8 cellular contexts compared by ENCODE assay signal in the genomic region with DNA sequence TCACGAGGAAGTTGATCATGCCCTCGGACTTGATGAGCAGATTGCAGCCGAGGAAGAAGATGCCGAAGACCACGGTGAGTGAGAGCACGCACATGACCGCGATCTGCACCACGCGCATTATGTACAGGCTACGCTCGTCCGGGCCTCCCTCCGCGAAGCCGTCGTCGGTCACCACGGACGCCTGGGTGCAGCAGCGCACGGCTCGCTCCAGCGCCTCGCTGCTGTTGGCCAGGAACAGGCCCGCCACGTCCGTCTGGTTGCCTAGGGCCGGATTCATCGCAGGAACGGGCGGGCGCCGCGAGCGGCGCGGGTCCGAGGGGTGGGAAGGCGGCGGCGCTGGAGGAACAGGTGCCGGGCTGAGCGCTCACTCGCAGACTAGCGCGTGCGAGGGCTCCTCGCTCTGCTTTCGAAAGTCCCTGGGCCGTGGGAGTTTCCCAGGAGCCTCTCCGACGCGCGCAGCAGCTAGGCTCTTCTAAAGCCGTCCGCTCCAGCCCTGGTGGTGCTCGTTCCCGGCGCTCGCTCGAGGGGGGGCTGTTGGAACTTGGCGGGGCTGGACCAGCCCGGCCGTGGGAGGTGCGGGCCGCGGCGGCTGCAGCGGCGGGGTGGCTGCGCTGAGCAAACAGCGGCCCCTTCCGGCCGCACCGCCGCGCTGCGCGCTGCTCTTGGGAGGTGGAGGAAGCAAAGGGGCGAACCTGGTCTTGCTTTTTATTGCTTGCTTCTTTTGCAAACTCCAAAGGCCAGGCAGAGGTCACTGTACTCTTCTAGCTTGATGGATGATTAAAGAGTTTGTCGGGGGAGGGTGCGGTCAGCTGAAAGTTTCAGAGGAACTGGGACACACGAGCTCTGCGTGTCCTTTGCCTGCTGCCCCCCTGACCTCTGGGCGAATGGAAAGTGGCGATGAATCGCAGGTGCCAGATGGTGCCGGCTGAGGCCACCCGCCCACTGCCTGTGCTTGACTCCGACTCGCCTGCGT. TPM values are rescaled to one million over a fixed set of nuclear protein-coding genes. Genes with fewer than 3 reads are reported as not detected.
DNase-seq lines count a peak whose midpoint lies in the region; ATAC-seq and TF ChIP-seq lines count a peak whose summit lies in the region.

A gene (minus strand): TSS at position 474 of the 973 bp plus-strand sequence. CDS start 197 bp downstream, at position 277.

- peak; percentile 84 for TF ChIP-seq RAD21 in Ishikawa (IDR thresholded peaks at IDR 0.05; ENCODE audit: low read depth)

- 2% methylated on average over 93 of the region's 93 CpGs for WGBS in right cardiac atrium
- whole genome bisulfite sequencing in prostate gland, result under 1% methylated on average over 93 of the region's 93 CpGs
- 1 to 2% methylated on average over 88 to 93 of the region's 93 CpGs for WGBS in aorta, 2 donors

- H3K27ac ChIP-seq in SK-N-MC, result no peak within 1 kb of the TSS
- H3K27ac ChIP-seq in right cardiac atrium (ENCODE audit: low read length), result no peak within 1 kb of the TSS
- peak within 1 kb of the TSS in 1 of 2 donors; percentile 38 for H3K27ac ChIP-seq in prostate gland
- H3K27ac ChIP-seq in aorta (ENCODE audit: low read depth in 1 of 2, low read length in 2 of 2), result no peak within 1 kb of the TSS

- TF ChIP-seq CTCF in prostate gland (IDR thresholded peaks at IDR 0.05), result peak; percentile 74 to 89 (median 78)

- DNase-seq in DMS53 treated with DMSO at 0.1 percent for 48 hours (lab: John Stamatoyannopoulos, UW; ENCODE audit: unreplicated experiment) (peak; percentile 54), SK-N-MC (ENCODE audit: low read depth, low spot score) (no peak), amniotic epithelial cell (ENCODE audit: low read depth) (peak; percentile 54), right cardiac atrium (peak; percentile 72 to 87 (median 83)), prostate gland (ENCODE audit: low spot score) (peak; percentile 51), aorta (peak; percentile 80 to 94)

- peak; percentile 88 for ATAC-seq in GM21576 (IDR thresholded peaks at IDR 0.05; ENCODE audit: unreplicated experiment)
- peak; percentile 95 to 96 for ATAC-seq in right cardiac atrium
- peak; percentile 91 for ATAC-seq in aorta (ENCODE audit: low FRiP score)

- H3K36me3 ChIP-seq in SK-N-MC (ENCODE audit: insufficient read depth, low read length) (no peaks in the 10 kb centered on the region), prostate gland (no peaks in the 10 kb centered on the region), aorta (ENCODE audit: control insufficient read depth in 1 of 2, insufficient read depth in 2 of 2, low read length in 1 of 2) (no peaks in the 10 kb centered on the region)

- TF ChIP-seq EP300 in Ishikawa (IDR thresholded peaks at IDR 0.05; ENCODE audit: borderline replicate concordance), result no peak

- peak within 1 kb of the TSS; percentile 70 for H3K4me3 ChIP-seq in SK-N-MC
- H3K4me3 ChIP-seq in right cardiac atrium (ENCODE audit: low read length), result peak within 1 kb of the TSS; percentile 48
- H3K4me3 ChIP-seq in prostate gland, result peak within 1 kb of the TSS; percentile 34 to 43
- H3K4me3 ChIP-seq in aorta (ENCODE audit: low read length in 2 of 2), result peak within 1 kb of the TSS; percentile 22 to 24

- H3K9me3 ChIP-seq in SK-N-MC (ENCODE audit: low read depth, low read length), result no peaks in the 10 kb centered on the region
- no peaks in the 10 kb centered on the region for H3K9me3 ChIP-seq in right cardiac atrium (ENCODE audit: control insufficient read depth, low read length)
- no peaks in the 10 kb centered on the region for H3K9me3 ChIP-seq in prostate gland
- no peaks in the 10 kb centered on the region for H3K9me3 ChIP-seq in aorta (ENCODE audit: control insufficient read depth, low read length)

- peaks cover 5% of the 10 kb centered on the region for H3K27me3 ChIP-seq in right cardiac atrium (ENCODE audit: control insufficient read depth, insufficient read depth)
- no peaks in the 10 kb centered on the region for H3K27me3 ChIP-seq in prostate gland (replicated peaks; ENCODE audit: insufficient read depth)
- H3K27me3 ChIP-seq in aorta (ENCODE audit: control insufficient read depth in 1 of 2, insufficient read depth in 2 of 2, low read length in 1 of 2), result no peaks in the 10 kb centered on the region

- peaks cover 2% of the 10 kb centered on the region for H3K4me1 ChIP-seq in right cardiac atrium (ENCODE audit: control insufficient read depth, insufficient read depth, low read length)
- H3K4me1 ChIP-seq in prostate gland (replicated peaks), result no peaks in the 10 kb centered on the region
- peaks cover 0 to 2% of the 10 kb centered on the region in 2 donors for H3K4me1 ChIP-seq in aorta (ENCODE audit: control insufficient read depth in 1 of 2, insufficient read depth in 2 of 2, low read length in 2 of 2)

- TF ChIP-seq POLR2A in prostate gland (IDR thresholded peaks at IDR 0.05), result no peak

- H3K9ac ChIP-seq in SK-N-MC (ENCODE audit: insufficient read length), result no peak within 1 kb of the TSS

- intact Hi-C loops in right cardiac atrium (cut with DNase I), result no loop called here
- intact Hi-C loops in prostate gland (cut with DNase I), result loop anchor here (5.0 kb wide), 2 partner anchors 316 to 551 kb away; no protein-coding TSS in a partner anchor
- intact Hi-C loops in aorta (cut with DNase I), result loop anchor here in 1 of 2 donors (10.0 kb wide), 1 partner anchor 314 kb away; no protein-coding TSS in a partner anchor

TF ChIP-seq in Ishikawa, 13 proteins besides CTCF, POLR2A, EP300 and RAD21:
- TF ChIP-seq, protein P1, sequence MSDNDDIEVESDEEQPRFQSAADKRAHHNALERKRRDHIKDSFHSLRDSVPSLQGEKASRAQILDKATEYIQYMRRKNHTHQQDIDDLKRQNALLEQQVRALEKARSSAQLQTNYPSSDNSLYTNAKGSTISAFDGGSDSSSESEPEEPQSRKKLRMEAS (IDR thresholded peaks at IDR 0.05), result peak; percentile 75
- no peak for TF ChIP-seq EGR1 (IDR thresholded peaks at IDR 0.05)
- TF ChIP-seq YY1 (IDR thresholded peaks at IDR 0.05; ENCODE audit: low read depth), result no peak
- TF ChIP-seq TCF12 (IDR thresholded peaks at IDR 0.05; ENCODE audit: low read depth), result 0 out of 2 replicates have a peak, but pooled peaks have one; percentile 9
- TF ChIP-seq FOXM1 (IDR thresholded peaks at IDR 0.05; ENCODE audit: borderline replicate concordance, low read depth), result no peak
- no peak for TF ChIP-seq ZBTB7A (IDR thresholded peaks at IDR 0.05; ENCODE audit: low read depth)

RNA-seq across cellular contexts. Expression of the gene that starts here (rescaled TPM):
- under 1 TPM in 2 of 4 donors, not detected in 2; 0.22 to 0.26 TPM for total RNA-seq in right cardiac atrium
- 0.32 TPM for polyA plus RNA-seq in right cardiac atrium
- total RNA-seq in prostate gland, result 1 to 10 TPM; 2.5 to 4.9 TPM
- total RNA-seq in aorta, result 1 to 10 TPM in 1 of 2 donors, under 1 TPM in 1; 0.23 to 1.1 TPM
- not detected for polyA plus RNA-seq in aorta

Comparison
In these comparisons a context has a peak if more than half of its experiments do, and no peak if none do; other contexts are left out.
1. Peak in DNase-seq, ATAC-seq and H3K4me3 ChIP-seq in right cardiac atrium; RNA of the gene not detected or under 1 TPM.